8 cellular contexts compared by ENCODE assay signal in genomic region chr16:30924086-30924714, GRCh38. TPM values are rescaled to one million over a fixed set of nuclear protein-coding genes. Genes with fewer than 3 reads are reported as not detected.
DNase-seq lines count a peak whose midpoint lies in the region; ATAC-seq and TF ChIP-seq lines count a peak whose summit lies in the region.

No MANE protein-coding gene starts in this region.

- H3K4me1 Mint-ChIP-seq in IgD-negative memory B cell, result peaks cover 0 to 10% (median 7%) of the 10 kb centered on the region in 3 donors
- peaks cover 14% of the 10 kb centered on the region for H3K4me1 Mint-ChIP-seq in MCF 10A (ENCODE audit: insufficient read depth, unreplicated experiment)

- TF ChIP-seq CTCF in MCF 10A (IDR thresholded peaks at IDR 0.05; ENCODE audit: unreplicated experiment), result no peak

- ATAC-seq in HG02870 (IDR thresholded peaks at IDR 0.05; ENCODE audit: unreplicated experiment), result no peak
- no peak for ATAC-seq in HG02981 (IDR thresholded peaks at IDR 0.05; ENCODE audit: unreplicated experiment)
- no peak for ATAC-seq in HG03135 (IDR thresholded peaks at IDR 0.05; ENCODE audit: unreplicated experiment)

- CTCF ChIA-PET in MCF 10A (lab: Yijun Ruan, JAX), result interaction anchor here (0.6 to 4.5 kb wide), 4 partner anchors 17 to 536 kb away, joined by 3 to 29 read pairs (median 6); no protein-coding TSS in a partner anchor

- H3K4me3 ChIP-seq in BLaER1 (peak overlapping the region; percentile 95), mesodermal cell (ENCODE audit: extremely low read depth, insufficient read depth, low read length, poor library complexity, severe bottlenecking) (peak overlapping the region; percentile 80)

- H3K9me3 ChIP-seq in BLaER1, result no peaks in the 10 kb centered on the region
- no peaks in the 10 kb centered on the region for H3K9me3 ChIP-seq in mesodermal cell (ENCODE audit: control insufficient read depth, low read length)

- no peaks in the 10 kb centered on the region for H3K36me3 Mint-ChIP-seq in IgD-negative memory B cell
- peaks cover 28% of the 10 kb centered on the region for H3K36me3 Mint-ChIP-seq in MCF 10A (ENCODE audit: insufficient read depth, unreplicated experiment)

- intact Hi-C loops in MCF 10A (cut with micrococcal nuclease), result no loop called here

- POLR2A ChIA-PET in MCF 10A (lab: Yijun Ruan, JAX), result interaction anchor here (0.6 to 1.6 kb wide), 5 partner anchors 12 to 88 kb away, joined by 3 to 5 read pairs (median 4); no protein-coding TSS in a partner anchor

- H3K27me3 ChIP-seq in BLaER1, result no peaks in the 10 kb centered on the region

- DNase-seq in MCF 10A (ENCODE audit: unreplicated experiment), result no peak
- no peak for DNase-seq in RKO (ENCODE audit: low spot score)

- peak overlapping the region; percentile 99 for H3K4me2 ChIP-seq in BLaER1

- H3K4me1 ChIP-seq in BLaER1 (peaks cover 67% of the 10 kb centered on the region), mesodermal cell (ENCODE audit: control insufficient read depth, insufficient read depth, low read length, poor library complexity, severe bottlenecking) (peaks cover 13% of the 10 kb centered on the region)

- peak overlapping the region; percentile 95 for H3K9ac ChIP-seq in BLaER1

- WGBS in mesodermal cell (ENCODE audit: insufficient coverage in 2 of 2), 2 experiments, result 1% methylated on average over 23 to 30 of the region's 50 CpGs

- H4K20me1 ChIP-seq in BLaER1, result peaks cover 30% of the 10 kb centered on the region

- peak overlapping the region in 3 of 4 donors; percentile 64 to 85 (median 82) for H3K4me3 Mint-ChIP-seq in IgD-negative memory B cell
- H3K4me3 Mint-ChIP-seq in MCF 10A (ENCODE audit: unreplicated experiment), result peak overlapping the region; percentile 98

- BruUV-seq in MCF 10A (replicated peaks; lab: Mats Ljungman, UMichigan), result no TSS peak

- H3K9me3 Mint-ChIP-seq in IgD-negative memory B cell (peaks cover 0 to 1% (median 0%) of the 10 kb centered on the region in 3 donors), MCF 10A (ENCODE audit: unreplicated experiment) (no peaks in the 10 kb centered on the region)

- H3K27ac Mint-ChIP-seq in IgD-negative memory B cell (no peak overlapping the region), MCF 10A (ENCODE audit: low read depth, unreplicated experiment) (peak overlapping the region; percentile 73)

- peaks cover 27% of the 10 kb centered on the region for H3K36me3 ChIP-seq in BLaER1
- H3K36me3 ChIP-seq in mesodermal cell (ENCODE audit: control insufficient read depth, insufficient read depth, low read length), result peaks cover 35% of the 10 kb centered on the region

- peak overlapping the region; percentile 97 for H3K27ac ChIP-seq in BLaER1
- H3K27ac ChIP-seq in mesodermal cell (ENCODE audit: low read depth, low read length, severe bottlenecking), result no peak overlapping the region

- H3K27me3 Mint-ChIP-seq in IgD-negative memory B cell, result no peaks in the 10 kb centered on the region
- H3K27me3 Mint-ChIP-seq in MCF 10A (ENCODE audit: insufficient read depth, unreplicated experiment), result no peaks in the 10 kb centered on the region

RNA-seq across cellular contexts. Expression of gene FBXL19, which starts 0.8 kb away (rescaled TPM):
- polyA plus RNA-seq in IgD-negative memory B cell, result 0.26 TPM
- total RNA-seq in MCF 10A (2022), result 18.0 and 23.4 TPM in 2 replicates
- polyA plus RNA-seq in mesodermal cell (2013, experiment 1 of 2), result 46.4 TPM
- 39.9 TPM for polyA plus RNA-seq in mesodermal cell (2013, experiment 2 of 2)

RNA-seq across cellular contexts. Expression of gene ORAI3, which starts 24.7 kb away (rescaled TPM):
- polyA plus RNA-seq in IgD-negative memory B cell, result 68.8 TPM
- total RNA-seq in MCF 10A (2022), result 16.2 and 21.2 TPM in 2 replicates
- 32.5 TPM for polyA plus RNA-seq in mesodermal cell (2013, experiment 1 of 2)
- polyA plus RNA-seq in mesodermal cell (2013, experiment 2 of 2), result 27.7 TPM

RNA-seq across cellular contexts. Expression of gene CTF1, which starts 27.8 kb away (rescaled TPM):
- not detected for polyA plus RNA-seq in IgD-negative memory B cell
- total RNA-seq in MCF 10A (2022), result 3.6 and 4.1 TPM in 2 replicates
- 5.8 TPM for polyA plus RNA-seq in mesodermal cell (2013, experiment 1 of 2)
- polyA plus RNA-seq in mesodermal cell (2013, experiment 2 of 2), result 5.4 TPM

RNA-seq across cellular contexts. Expression of gene BCL7C, which starts 30.3 kb away (rescaled TPM):
- polyA plus RNA-seq in IgD-negative memory B cell, result 45.0 TPM
- total RNA-seq in MCF 10A (2022), result 32.0 and 33.9 TPM in 2 replicates
- polyA plus RNA-seq in mesodermal cell (2013, experiment 1 of 2), result 40.1 TPM
- 34.2 TPM for polyA plus RNA-seq in mesodermal cell (2013, experiment 2 of 2)

RNA-seq across cellular contexts. Expression of gene SETD1A, which starts 33.4 kb away (rescaled TPM):
- polyA plus RNA-seq in IgD-negative memory B cell, result 3.0 TPM
- total RNA-seq in MCF 10A (2022), result 15.0 and 15.8 TPM in 2 replicates
- polyA plus RNA-seq in mesodermal cell (2013, experiment 1 of 2), result 15.9 TPM
- 13.6 TPM for polyA plus RNA-seq in mesodermal cell (2013, experiment 2 of 2)
